Comparison of ENCODE assay signal across 28 cellular contexts in genomic region chr10:28977518-28977917, GRCh38.
"Had no signal": no experiment of that assay in that cellular context is flagged by ENCODE, and none has a peak within 500 bp of the region (broad histone marks: within the 10 kb centered on the region; RNA-seq: fewer than 3 reads in every experiment).

No MANE protein-coding gene starts in this region.

- H3K27ac ChIP-seq: colonic mucosa, epithelial cell of prostate, esophagus squamous epithelium, gastrocnemius medialis, heart right ventricle, lower lobe of right lung had no signal

- H3K27ac Mint-ChIP-seq: dendritic cell treated with granulocyte-macrophage colony-stimulating factor and Interleukin-4, amounts not matched to agents 40 ng/mL and 50 ng/mL, for 4 days; effector memory CD8-positive, alpha-beta T cell; endodermal cell; immature natural killer cell; mesothelial cell of epicardium; naive B cell had no signal

- H3K4me3 ChIP-seq: colonic mucosa, esophagus squamous epithelium, gastrocnemius medialis, heart right ventricle, lower lobe of right lung, mucosa of descending colon had no signal

- FAIRE-seq: endometrium had no signal

- H3K9me3 ChIP-seq: colonic mucosa, esophagus squamous epithelium, gastrocnemius medialis, lower lobe of right lung, mucosa of descending colon had no signal

- H3K9me3 Mint-ChIP-seq: dendritic cell treated with granulocyte-macrophage colony-stimulating factor and Interleukin-4, amounts not matched to agents 40 ng/mL and 50 ng/mL, for 4 days had no signal

- H3K4me1 Mint-ChIP-seq: immature natural killer cell had no signal

- H3K4me3 Mint-ChIP-seq: dendritic cell treated with granulocyte-macrophage colony-stimulating factor and Interleukin-4, amounts not matched to agents 40 ng/mL and 50 ng/mL, for 4 days; effector memory CD8-positive, alpha-beta T cell; endodermal cell; immature natural killer cell; mesothelial cell of epicardium; naive B cell had no signal

- DNase-seq: colonic mucosa; cortex of kidney; effector CD8-positive, alpha-beta T cell; effector memory CD8-positive, alpha-beta T cell; endodermal cell; erythroblast; esophagus squamous epithelium; foreskin fibroblast; foreskin melanocyte; gastrocnemius medialis; glutamatergic neuron; head of caudate nucleus; heart right ventricle; hypothalamus; immature natural killer cell; islet precursor cell; kidney; kidney glomerular epithelial cell; left colon; left ventricle myocardium superior; lower lobe of right lung; mesenchymal stem cell; mucosa of descending colon; naive B cell had no signal

- H3K36me3 ChIP-seq: colonic mucosa, esophagus squamous epithelium, gastrocnemius medialis, heart right ventricle, lower lobe of right lung had no signal

- H3K27me3 ChIP-seq: colonic mucosa, gastrocnemius medialis, heart right ventricle had no signal

- H3K36me3 Mint-ChIP-seq: immature natural killer cell, mesothelial cell of epicardium, naive B cell had no signal

- H3K4me1 ChIP-seq: colonic mucosa, heart right ventricle, lower lobe of right lung had no signal

- H3K27me3 Mint-ChIP-seq: naive B cell had no signal
